ENCODE assay signal across 8 cellular contexts in the genomic region with DNA sequence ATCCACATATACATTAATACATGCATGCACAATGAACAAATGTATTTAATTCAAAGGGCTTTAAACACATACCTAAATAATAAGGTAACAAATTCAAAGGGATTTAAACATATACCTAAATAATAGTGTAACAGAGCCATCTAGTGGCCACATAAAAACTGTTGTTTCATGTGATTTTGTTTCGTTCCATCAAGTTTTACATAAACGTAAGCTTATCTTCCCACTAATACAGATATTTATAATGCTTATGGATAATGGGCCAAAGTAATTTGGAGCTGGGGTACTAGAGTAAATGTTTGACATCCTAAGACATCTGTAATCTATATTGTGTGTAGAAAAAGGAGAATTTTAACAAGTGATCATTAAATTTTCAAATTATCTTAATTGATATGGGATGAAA.
DNase-seq lines count a peak whose midpoint lies in the region; ATAC-seq and TF ChIP-seq lines count a peak whose summit lies in the region.

No MANE protein-coding gene starts in this region.

- H3K36me3 ChIP-seq in breast epithelium (no peaks in the 10 kb centered on the region), lung (ENCODE audit: control insufficient read depth in 2 of 2, insufficient read depth in 2 of 2, low read length in 2 of 2) (no peaks in the 10 kb centered on the region)

- 3 to 5% methylated on average over 2 of the region's 2 CpGs for WGBS in lung, 2 donors

- H3K27me3 ChIP-seq in breast epithelium: no peaks in the 10 kb centered on the region
- no peaks in the 10 kb centered on the region for H3K27me3 ChIP-seq in lung (ENCODE audit: control insufficient read depth, insufficient read depth)

- peak; percentile 57 for ATAC-seq in HG02852 (IDR thresholded peaks at IDR 0.05; ENCODE audit: unreplicated experiment)
- ATAC-seq in lung (ENCODE audit: insufficient read depth, low FRiP score): no peak

- no peak overlapping the region for H3K4me3 ChIP-seq in breast epithelium
- H3K4me3 ChIP-seq in lung: no peak overlapping the region

- peak overlapping the region; percentile 10 for H3K27ac Mint-ChIP-seq in activated naive CD4-positive, alpha-beta T cell treated with anti-CD3 and anti-CD28 coated beads, Interleukin-2, amount 50 U/mL, for 24 hours
- H3K27ac Mint-ChIP-seq in activated T-helper 2 cell treated with anti-CD3 and anti-CD28 coated beads, Interferon-gamma antibody, Interleukin-2, Interleukin-4, amounts not matched to agents 10 μg/mL and 5 μg/mL and 100 μg/mL, durations not matched to agents 14 hours and 24 hours and 36 hours: no peak overlapping the region
- H3K27ac Mint-ChIP-seq in activated naive CD4-positive, alpha-beta T cell treated with anti-CD3 and anti-CD28 coated beads for 36 hours: no peak overlapping the region

- TF ChIP-seq CTCF in breast epithelium (IDR thresholded peaks at IDR 0.05): peak in 2 of 3 donors; percentile 37 to 47
- TF ChIP-seq CTCF in lung (IDR thresholded peaks at IDR 0.05; ENCODE audit: control extremely low read depth, extremely low read depth): peak; percentile 42

- no peak for DNase-seq in activated naive CD4-positive, alpha-beta T cell treated with Interleukin-2 at 50 U/mL for 16 hours
- DNase-seq in NCI-H2227 treated with DMSO at 0.1 percent for 48 hours (lab: John Stamatoyannopoulos, UW) (peak; percentile 67), breast epithelium (ENCODE audit: low spot score in 2 of 2) (no peak), lung (ENCODE audit: low spot score) (no peak)
- DNase-seq in activated T-helper 2 cell treated with anti-CD3 and anti-CD28 coated beads, Interferon-gamma antibody, Interleukin-2, Interleukin-4, amounts not matched to agents 10 μg/mL and 5 μg/mL and 100 μg/mL, durations not matched to agents 14 hours and 24 hours and 36 hours (ENCODE audit: low spot score): no peak
- no peak for DNase-seq in activated naive CD4-positive, alpha-beta T cell treated with anti-CD3 and anti-CD28 coated beads for 36 hours

- H3K4me1 ChIP-seq in breast epithelium (no peaks in the 10 kb centered on the region), lung (ENCODE audit: control insufficient read depth in 2 of 2, insufficient read depth in 2 of 2, low read length in 2 of 2) (no peaks in the 10 kb centered on the region)

- intact Hi-C loops in breast epithelium (cut with DNase I; ENCODE audit: low total_unique reads): no loop called here
- intact Hi-C loops in activated T-helper 2 cell treated with anti-CD3 and anti-CD28 coated beads, Interferon-gamma antibody, Interleukin-2, Interleukin-4, amounts not matched to agents 10 μg/mL and 5 μg/mL and 100 μg/mL, durations not matched to agents 14 hours and 24 hours and 36 hours (cut with micrococcal nuclease): loop anchor here (2.0 to 10.0 kb wide), 3 partner anchors 194 to 944 kb away; partner anchors contain the start of gene USP53
- intact Hi-C loops in activated naive CD4-positive, alpha-beta T cell treated with anti-CD3 and anti-CD28 coated beads for 36 hours (cut with micrococcal nuclease): loop anchor here (1.0 to 2.0 kb wide), 4 partner anchors 46 to 1912 kb away; no protein-coding TSS in a partner anchor

- CTCF ChIA-PET in activated naive CD4-positive, alpha-beta T cell treated with anti-CD3 and anti-CD28 coated beads for 36 hours (lab: Charles Lee): interaction anchor here (0.6 to 1.7 kb wide), 7 partner anchors 10 to 821 kb away, joined by 3 to 12 read pairs (median 5); no protein-coding TSS in a partner anchor

- TF ChIP-seq POLR2A in breast epithelium (IDR thresholded peaks at IDR 0.05): no peak

- no peak overlapping the region for H3K4me3 Mint-ChIP-seq in activated naive CD4-positive, alpha-beta T cell treated with anti-CD3 and anti-CD28 coated beads, Interleukin-2, amount 50 U/mL, for 24 hours
- no peak overlapping the region for H3K4me3 Mint-ChIP-seq in activated T-helper 2 cell treated with anti-CD3 and anti-CD28 coated beads, Interferon-gamma antibody, Interleukin-2, Interleukin-4, amounts not matched to agents 10 μg/mL and 5 μg/mL and 100 μg/mL, durations not matched to agents 14 hours and 24 hours and 36 hours (ENCODE audit: low read depth)
- no peak overlapping the region for H3K4me3 Mint-ChIP-seq in activated naive CD4-positive, alpha-beta T cell treated with anti-CD3 and anti-CD28 coated beads for 36 hours

- no peaks in the 10 kb centered on the region for H3K36me3 Mint-ChIP-seq in activated naive CD4-positive, alpha-beta T cell treated with anti-CD3 and anti-CD28 coated beads, Interleukin-2, amount 50 U/mL, for 24 hours
- H3K36me3 Mint-ChIP-seq in activated T-helper 2 cell treated with anti-CD3 and anti-CD28 coated beads, Interferon-gamma antibody, Interleukin-2, Interleukin-4, amounts not matched to agents 10 μg/mL and 5 μg/mL and 100 μg/mL, durations not matched to agents 14 hours and 24 hours and 36 hours (ENCODE audit: low read depth): no peaks in the 10 kb centered on the region
- no peaks in the 10 kb centered on the region for H3K36me3 Mint-ChIP-seq in activated naive CD4-positive, alpha-beta T cell treated with anti-CD3 and anti-CD28 coated beads for 36 hours (ENCODE audit: low read depth)

- H3K27ac ChIP-seq in breast epithelium (no peak overlapping the region), lung (ENCODE audit: low read depth in 1 of 2, low read length in 1 of 2) (no peak overlapping the region)

- H3K9me3 ChIP-seq in breast epithelium: no peaks in the 10 kb centered on the region
- no peaks in the 10 kb centered on the region for H3K9me3 ChIP-seq in lung (ENCODE audit: control insufficient read depth in 2 of 2, insufficient read depth in 1 of 2, low read length in 1 of 2)

- no peaks in the 10 kb centered on the region for H3K4me1 Mint-ChIP-seq in activated naive CD4-positive, alpha-beta T cell treated with anti-CD3 and anti-CD28 coated beads, Interleukin-2, amount 50 U/mL, for 24 hours
- H3K4me1 Mint-ChIP-seq in activated T-helper 2 cell treated with anti-CD3 and anti-CD28 coated beads, Interferon-gamma antibody, Interleukin-2, Interleukin-4, amounts not matched to agents 10 μg/mL and 5 μg/mL and 100 μg/mL, durations not matched to agents 14 hours and 24 hours and 36 hours (ENCODE audit: low read depth): peaks cover 2% of the 10 kb centered on the region
- H3K4me1 Mint-ChIP-seq in activated naive CD4-positive, alpha-beta T cell treated with anti-CD3 and anti-CD28 coated beads for 36 hours (ENCODE audit: low read depth): no peaks in the 10 kb centered on the region

- peaks cover 1% of the 10 kb centered on the region for H3K27me3 Mint-ChIP-seq in activated naive CD4-positive, alpha-beta T cell treated with anti-CD3 and anti-CD28 coated beads, Interleukin-2, amount 50 U/mL, for 24 hours
- H3K27me3 Mint-ChIP-seq in activated T-helper 2 cell treated with anti-CD3 and anti-CD28 coated beads, Interferon-gamma antibody, Interleukin-2, Interleukin-4, amounts not matched to agents 10 μg/mL and 5 μg/mL and 100 μg/mL, durations not matched to agents 14 hours and 24 hours and 36 hours (ENCODE audit: low read depth): peaks cover 4% of the 10 kb centered on the region
- H3K27me3 Mint-ChIP-seq in activated naive CD4-positive, alpha-beta T cell treated with anti-CD3 and anti-CD28 coated beads for 36 hours (ENCODE audit: low read depth): peaks cover 2% of the 10 kb centered on the region

- H3K9me3 Mint-ChIP-seq in activated naive CD4-positive, alpha-beta T cell treated with anti-CD3 and anti-CD28 coated beads, Interleukin-2, amount 50 U/mL, for 24 hours: no peaks in the 10 kb centered on the region
- no peaks in the 10 kb centered on the region for H3K9me3 Mint-ChIP-seq in activated T-helper 2 cell treated with anti-CD3 and anti-CD28 coated beads, Interferon-gamma antibody, Interleukin-2, Interleukin-4, amounts not matched to agents 10 μg/mL and 5 μg/mL and 100 μg/mL, durations not matched to agents 14 hours and 24 hours and 36 hours
- no peaks in the 10 kb centered on the region for H3K9me3 Mint-ChIP-seq in activated naive CD4-positive, alpha-beta T cell treated with anti-CD3 and anti-CD28 coated beads for 36 hours
